ENCODE assay signal across 8 cellular contexts in the genomic region with DNA sequence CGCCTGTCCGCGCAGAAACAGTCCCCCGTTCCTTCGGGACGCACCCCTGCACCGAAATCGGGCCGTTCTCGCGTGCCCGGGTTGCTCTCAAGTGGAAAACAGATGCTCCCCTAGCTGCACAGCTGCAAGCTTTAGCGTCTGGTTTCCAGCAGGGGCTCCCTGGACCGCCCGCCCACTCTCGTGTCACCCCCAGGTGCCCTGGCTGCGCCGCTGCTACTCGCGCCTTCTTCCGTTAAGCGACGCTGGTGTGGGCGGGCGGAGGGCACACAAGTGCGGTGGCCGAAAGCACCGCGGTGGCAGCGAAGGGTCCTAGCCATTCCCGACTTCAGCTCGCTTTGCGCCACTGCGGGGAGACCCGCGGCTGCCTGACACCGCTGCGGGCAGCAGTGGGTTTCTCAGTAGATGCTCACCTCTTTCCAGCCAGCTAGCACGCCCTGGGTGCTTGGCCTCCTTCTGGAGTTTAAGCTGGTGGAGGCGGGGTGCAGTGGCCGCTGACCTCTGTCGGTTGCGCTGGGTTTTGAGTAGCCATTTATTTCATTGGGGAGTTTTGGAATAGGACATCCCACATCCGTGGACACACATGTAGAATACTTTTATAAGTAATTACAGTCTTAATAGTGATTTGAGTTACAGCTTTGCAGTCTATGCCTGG. TPM values are rescaled to one million over a fixed set of nuclear protein-coding genes. Genes with fewer than 3 reads are reported as not detected.
DNase-seq lines count a peak whose midpoint lies in the region; ATAC-seq and TF ChIP-seq lines count a peak whose summit lies in the region.

No MANE protein-coding gene starts in this region.

- H3K4me1 Mint-ChIP-seq in activated naive CD4-positive, alpha-beta T cell treated with anti-CD3 and anti-CD28 coated beads for 36 hours (ENCODE audit: low read depth), result peaks cover 38% of the 10 kb centered on the region
- H3K4me1 Mint-ChIP-seq in progenitor cell of endocrine pancreas (ENCODE audit: low read depth), result peaks cover 15% of the 10 kb centered on the region

- peak overlapping the region; percentile 98 for H3K27ac Mint-ChIP-seq in activated naive CD4-positive, alpha-beta T cell treated with anti-CD3 and anti-CD28 coated beads for 36 hours
- H3K27ac Mint-ChIP-seq in progenitor cell of endocrine pancreas, result peak overlapping the region; percentile 99

- H3K9me3 Mint-ChIP-seq in activated naive CD4-positive, alpha-beta T cell treated with anti-CD3 and anti-CD28 coated beads for 36 hours, result peaks cover 4% of the 10 kb centered on the region
- no peaks in the 10 kb centered on the region for H3K9me3 Mint-ChIP-seq in progenitor cell of endocrine pancreas (ENCODE audit: low read depth)

- CTCF ChIA-PET in activated naive CD4-positive, alpha-beta T cell treated with anti-CD3 and anti-CD28 coated beads for 36 hours (lab: Charles Lee), result interaction anchor here (0.9 kb wide), 1 partner anchor 619 kb away, joined by 3 read pairs; no protein-coding TSS in a partner anchor

- intact Hi-C loops in activated naive CD4-positive, alpha-beta T cell treated with anti-CD3 and anti-CD28 coated beads for 36 hours (cut with micrococcal nuclease), result loop anchor here (1.0 to 5.0 kb wide), 6 partner anchors 33 to 1894 kb away; a partner anchor contains a TSS

- H3K9me3 ChIP-seq in cardiac muscle cell (ENCODE audit: low read depth), result no peaks in the 10 kb centered on the region

- peaks cover 14% of the 10 kb centered on the region for H3K4me1 ChIP-seq in cardiac muscle cell (ENCODE audit: low read depth)

- peak; percentile 6 for TF ChIP-seq CTCF in cardiac muscle cell (IDR thresholded peaks at IDR 0.05; ENCODE audit: low read depth, low read length)
- TF ChIP-seq CTCF in progenitor cell of endocrine pancreas (IDR thresholded peaks at IDR 0.05; ENCODE audit: unreplicated experiment), result peak; percentile 56

- DNase-seq in DMS53 (lab: John Stamatoyannopoulos, UW) (peak; percentile 81), HT1080 (ENCODE audit: low read depth) (peak; percentile 57), SHP77 (lab: John Stamatoyannopoulos, UW) (peak; percentile 59 to 63), cardiac muscle cell (ENCODE audit: low read depth in 1 of 2, low spot score in 1 of 2) (peak; percentile 42 to 84), progenitor cell of endocrine pancreas (ENCODE audit: low spot score, unreplicated experiment) (peak; percentile 63), ureter (ENCODE audit: low spot score) (peak; percentile 52)
- peak; percentile 71 for DNase-seq in activated naive CD4-positive, alpha-beta T cell treated with anti-CD3 and anti-CD28 coated beads for 36 hours

- H3K4me3 Mint-ChIP-seq in activated naive CD4-positive, alpha-beta T cell treated with anti-CD3 and anti-CD28 coated beads for 36 hours, result peak overlapping the region; percentile 86
- H3K4me3 Mint-ChIP-seq in progenitor cell of endocrine pancreas (ENCODE audit: low read depth), result peak overlapping the region; percentile 96

- ATAC-seq in GM21360 (IDR thresholded peaks at IDR 0.05; ENCODE audit: unreplicated experiment), result peak; percentile 58

- H3K36me3 ChIP-seq in cardiac muscle cell, result no peaks in the 10 kb centered on the region

- peak overlapping the region; percentile 99 for H3K27ac ChIP-seq in cardiac muscle cell

- H3K36me3 Mint-ChIP-seq in activated naive CD4-positive, alpha-beta T cell treated with anti-CD3 and anti-CD28 coated beads for 36 hours (ENCODE audit: low read depth), result peaks cover 34% of the 10 kb centered on the region
- H3K36me3 Mint-ChIP-seq in progenitor cell of endocrine pancreas (ENCODE audit: insufficient read depth), result peaks cover 1% of the 10 kb centered on the region

- no peaks in the 10 kb centered on the region for H3K27me3 Mint-ChIP-seq in activated naive CD4-positive, alpha-beta T cell treated with anti-CD3 and anti-CD28 coated beads for 36 hours (ENCODE audit: low read depth)
- H3K27me3 Mint-ChIP-seq in progenitor cell of endocrine pancreas, result no peaks in the 10 kb centered on the region

- H3K27me3 ChIP-seq in cardiac muscle cell, result no peaks in the 10 kb centered on the region

- peak overlapping the region; percentile 74 for H3K4me3 ChIP-seq in cardiac muscle cell

RNA-seq across cellular contexts. Expression of a gene that starts 0.8 kb away (rescaled TPM):
- total RNA-seq in HT1080 (2014; rRNA removed; shearing (Covaris generic)), result 7.2 and 8.2 TPM in 2 replicates
- polyA plus RNA-seq in HT1080 (2015; cell fraction: cytosol; rRNA removed), result 2.3 and 3.2 TPM in 2 replicates
- 8.4 and 9.8 TPM in 2 replicates for polyA plus RNA-seq in HT1080 (2015; cell fraction: nucleus; rRNA removed)
- total RNA-seq in activated naive CD4-positive, alpha-beta T cell treated with anti-CD3 and anti-CD28 coated beads for 36 hours, result 1 to 10 TPM; 9.8 to 9.9 TPM
- total RNA-seq in cardiac muscle cell (4.2 and 8.0 TPM in 2 replicates), progenitor cell of endocrine pancreas (18.1 and 18.4 TPM in 2 replicates), ureter (27.2 TPM)
- polyA plus RNA-seq in cardiac muscle cell, result 4.6 and 4.8 TPM in 2 replicates

Comparison
In these comparisons a context has a peak if more than half of its experiments do, and no peak if none do; other contexts are left out.
1. Peak in every context shown above with its lines: DNase-seq, ATAC-seq, H3K4me3 ChIP-seq and H3K27ac ChIP-seq.